Comparison of ENCODE assay signal across 8 cellular contexts in the genomic region with DNA sequence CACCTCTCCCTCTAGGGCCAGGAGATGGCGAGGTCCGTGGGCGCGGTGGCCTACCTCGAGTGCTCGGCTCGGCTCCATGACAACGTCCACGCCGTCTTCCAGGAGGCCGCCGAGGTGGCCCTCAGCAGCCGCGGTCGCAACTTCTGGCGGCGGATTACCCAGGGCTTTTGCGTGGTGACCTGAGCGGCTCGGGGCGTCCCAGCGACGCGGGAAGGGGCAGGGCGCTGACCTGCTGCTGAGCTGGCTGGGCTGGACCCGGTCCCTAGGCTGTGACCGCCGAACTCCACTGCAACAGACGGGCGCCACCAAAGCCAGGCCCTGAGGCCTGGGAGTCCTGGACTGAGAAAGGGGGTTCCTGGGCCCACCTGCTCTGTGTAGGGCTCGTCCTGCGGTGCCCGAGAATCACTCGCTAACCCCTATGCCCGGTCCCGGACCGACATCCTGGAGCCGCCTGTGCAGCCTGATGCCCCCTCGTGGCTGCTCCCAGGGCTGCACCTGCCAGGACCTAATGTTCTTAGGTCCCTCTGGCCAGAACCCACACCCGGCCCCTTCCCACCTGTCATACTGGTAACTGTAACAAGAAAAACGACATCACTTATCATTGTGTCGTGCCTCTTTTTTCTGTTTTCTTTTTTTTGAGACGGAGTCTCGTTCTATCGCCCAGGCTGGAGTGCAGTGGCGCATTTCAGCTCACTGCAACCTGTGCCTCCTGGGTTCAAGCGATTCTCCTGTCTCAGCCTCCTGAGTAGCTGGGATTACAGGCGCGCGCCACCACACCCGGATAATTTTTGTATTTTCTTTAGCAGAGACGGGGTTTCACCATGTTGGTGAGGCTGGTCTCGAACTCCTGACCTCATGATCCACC. TPM values are rescaled to one million over a fixed set of nuclear protein-coding genes. Genes with fewer than 3 reads are reported as not detected.
DNase-seq lines count a peak whose midpoint lies in the region; ATAC-seq and TF ChIP-seq lines count a peak whose summit lies in the region.

No MANE protein-coding gene starts in this region.

- H3K4me1 Mint-ChIP-seq in MCF 10A (ENCODE audit: insufficient read depth, unreplicated experiment), result peaks cover 5% of the 10 kb centered on the region

- CTCF ChIA-PET in MCF 10A (lab: Yijun Ruan, JAX), result interaction anchor here (0.6 to 4.6 kb wide), 7 partner anchors 9 to 1729 kb away, joined by 3 to 30 read pairs (median 3); a partner anchor contains a TSS

- no peak overlapping the region for H3K4me3 Mint-ChIP-seq in MCF 10A (ENCODE audit: unreplicated experiment)

- peak; percentile 80 for TF ChIP-seq CTCF in WI38 (IDR thresholded peaks at IDR 0.05; ENCODE audit: low read depth, low read length)
- peak; percentile 27 for TF ChIP-seq CTCF in MCF 10A (IDR thresholded peaks at IDR 0.05; ENCODE audit: unreplicated experiment)

- no peaks in the 10 kb centered on the region for H3K27me3 Mint-ChIP-seq in MCF 10A (ENCODE audit: insufficient read depth, unreplicated experiment)

- POLR2A ChIA-PET in MCF 10A (lab: Yijun Ruan, JAX), result no interaction called here

- TSS peak; percentile 64 for BruUV-seq in MCF 10A (replicated peaks; lab: Mats Ljungman, UMichigan)

- no peak overlapping the region for H3K27ac Mint-ChIP-seq in MCF 10A (ENCODE audit: low read depth, unreplicated experiment)

- peaks cover 64% of the 10 kb centered on the region for H3K36me3 Mint-ChIP-seq in MCF 10A (ENCODE audit: insufficient read depth, unreplicated experiment)

- DNase-seq in COLO668 (lab: John Stamatoyannopoulos, UW; ENCODE audit: unreplicated experiment) (peak; percentile 81), MCF 10A (ENCODE audit: unreplicated experiment) (peak; percentile 17), iris pigment epithelial cell (ENCODE audit: low read depth) (peak; percentile 54)
- peak; percentile 45 for DNase-seq in Jurkat, Clone E6-1 (ENCODE audit: low read depth, low spot score)
- DNase-seq in stimulated activated CD4-positive, alpha-beta T cell treated with anti-CD3 and anti-CD28 coated beads, Interleukin-15, amount 100 ng/mL, for 48 hours (ENCODE audit: low read depth in 2 of 2), result peak; percentile 52 to 75

- H3K4me3 ChIP-seq in Jurkat, Clone E6-1 (ENCODE audit: low read length), result no peak overlapping the region
- no peak overlapping the region for H3K4me3 ChIP-seq in WI38 (ENCODE audit: low read depth, low read length)

- ATAC-seq in HG02678 (IDR thresholded peaks at IDR 0.05; ENCODE audit: unreplicated experiment), result no peak
- no peak for ATAC-seq in GM18519 (IDR thresholded peaks at IDR 0.05; ENCODE audit: low FRiP score, unreplicated experiment)

- intact Hi-C loops in MCF 10A (cut with micrococcal nuclease), result no loop called here

- no peaks in the 10 kb centered on the region for H3K9me3 Mint-ChIP-seq in MCF 10A (ENCODE audit: unreplicated experiment)

RNA-seq across cellular contexts. Expression of a gene that starts 15.0 kb away (rescaled TPM):
- polyA plus RNA-seq in Jurkat, Clone E6-1 (2012; ENCODE audit: insufficient read depth, insufficient read length), result not detected
- 132 and 190 TPM in 2 replicates for total RNA-seq in MCF 10A (2022)

RNA-seq across cellular contexts. Expression of a gene that starts 47.4 kb away (rescaled TPM):
- 41.6 TPM for polyA plus RNA-seq in Jurkat, Clone E6-1 (2012; ENCODE audit: insufficient read depth, insufficient read length)
- 63.8 and 64.5 TPM in 2 replicates for total RNA-seq in MCF 10A (2022)

RNA-seq across cellular contexts. Expression of a gene that starts 48.7 kb away (rescaled TPM):
- not detected for polyA plus RNA-seq in Jurkat, Clone E6-1 (2012; ENCODE audit: insufficient read depth, insufficient read length)
- total RNA-seq in MCF 10A (2022), result 0.44 and 0.59 TPM in 2 replicates

Comparison
In these comparisons a context has a peak if more than half of its experiments do, and no peak if none do; other contexts are left out.
1. DNase-seq: peak in every context shown above with its lines; median percentile 81 in COLO668; 64 in stimulated activated CD4-positive, alpha-beta T cell treated with anti-CD3 and anti-CD28 coated beads, Interleukin-15, amount 100 ng/mL, for 48 hours; 54 in iris pigment epithelial cell; 45 in Jurkat, Clone E6-1; 17 in MCF 10A.